Comparison of ENCODE assay signal across 10 cellular contexts in genomic region chr11:36333897-36334296, GRCh38. TPM values are rescaled to one million over a fixed set of nuclear protein-coding genes. Genes with fewer than 3 reads are reported as not detected.
DNase-seq lines count a peak whose midpoint lies in the region; ATAC-seq and TF ChIP-seq lines count a peak whose summit lies in the region.
"Had no signal": no experiment of that assay in that cellular context is flagged by ENCODE, and none has a peak within 500 bp of the region (broad histone marks: within the 10 kb centered on the region; RNA-seq: fewer than 3 reads in every experiment).

No MANE protein-coding gene starts in this region.

- no peak for TF ChIP-seq CTCF in activated B cell treated with CpG ODN at 0.5 μM for 24 hours (IDR thresholded peaks at IDR 0.05)

- no peaks in the 10 kb centered on the region for H3K27me3 Mint-ChIP-seq in activated B cell treated with CpG ODN at 0.5 μM for 24 hours

- no peaks in the 10 kb centered on the region for H3K9me3 Mint-ChIP-seq in activated B cell treated with CpG ODN at 0.5 μM for 24 hours

- POLR2A ChIA-PET in activated B cell treated with CpG ODN at 0.5 μM for 24 hours (lab: Charles Lee), result no interaction called here

- intact Hi-C loops in activated B cell treated with CpG ODN at 0.5 μM for 24 hours (cut with micrococcal nuclease) (no loop called here), left colon (cut with DNase I, micrococcal nuclease) (no loop called here)

- no peaks in the 10 kb centered on the region for H3K4me1 Mint-ChIP-seq in activated B cell treated with CpG ODN at 0.5 μM for 24 hours
- H3K4me1 Mint-ChIP-seq: neural crest cell had no signal

- no peaks in the 10 kb centered on the region for H3K36me3 Mint-ChIP-seq in activated B cell treated with CpG ODN at 0.5 μM for 24 hours (ENCODE audit: low read depth)

- H3K27ac Mint-ChIP-seq in activated B cell treated with CpG ODN at 0.5 μM for 24 hours, result no peak overlapping the region
- H3K27ac Mint-ChIP-seq: activated T-cell treated with anti-CD3 and anti-CD28 coated beads, Interleukin-2, amount 50 U/mL, for 24 hours had no signal

- ATAC-seq in GM18868 (IDR thresholded peaks at IDR 0.05; ENCODE audit: unreplicated experiment) (peak; percentile 55), activated B cell treated with CpG ODN at 0.5 μM for 24 hours (ENCODE audit: low read depth) (peak; percentile 31), left colon (peak; percentile 58), HG03108 (IDR thresholded peaks at IDR 0.05; ENCODE audit: unreplicated experiment) (no peak), HG03469 (IDR thresholded peaks at IDR 0.05; ENCODE audit: unreplicated experiment) (no peak)

- CTCF ChIA-PET in activated B cell treated with CpG ODN at 0.5 μM for 24 hours (lab: Charles Lee), result no interaction called here

- H3K4me3 Mint-ChIP-seq in activated B cell treated with CpG ODN at 0.5 μM for 24 hours, result no peak overlapping the region
- H3K4me3 Mint-ChIP-seq: activated T-cell treated with anti-CD3 and anti-CD28 coated beads, Interleukin-2, amount 50 U/mL, for 24 hours; neural crest cell had no signal

- DNase-seq in HT1080 (ENCODE audit: low read depth), result peak; percentile 63
- DNase-seq in activated B cell treated with CpG ODN at 0.5 μM for 24 hours, result no peak
- no peak for DNase-seq in left colon
- DNase-seq in NCI-H1048 (lab: John Stamatoyannopoulos, UW), result no peak
- no peak for DNase-seq in LoVo (ENCODE audit: low spot score)
- DNase-seq: activated T-cell treated with anti-CD3 and anti-CD28 coated beads, Interleukin-2, amount 50 U/mL, for 24 hours had no signal

RNA-seq across cellular contexts. Expression of gene PRR5L, which starts 37.8 kb away (rescaled TPM):
- total RNA-seq in HT1080 (2014; rRNA removed; shearing (Covaris generic)), result 24.2 and 39.3 TPM in 2 replicates
- 12.2 and 16.1 TPM in 2 replicates for polyA plus RNA-seq in HT1080 (2015; cell fraction: cytosol; rRNA removed)
- polyA plus RNA-seq in HT1080 (2015; cell fraction: nucleus; rRNA removed), result 21.7 and 26.2 TPM in 2 replicates
- total RNA-seq in activated B cell treated with CpG ODN at 0.5 μM for 24 hours (1.0 and 1.7 TPM in 2 replicates), left colon (100 to 1,000 TPM; 172 to 264 TPM)

RNA-seq across cellular contexts. Expression of gene COMMD9, which starts 44.7 kb away (rescaled TPM):
- total RNA-seq in HT1080 (2014; rRNA removed; shearing (Covaris generic)), result 60.7 and 83.6 TPM in 2 replicates
- polyA plus RNA-seq in HT1080 (2015; cell fraction: cytosol; rRNA removed), result 35.1 and 45.6 TPM in 2 replicates
- polyA plus RNA-seq in HT1080 (2015; cell fraction: nucleus; rRNA removed), result 34.5 and 34.6 TPM in 2 replicates
- total RNA-seq in activated B cell treated with CpG ODN at 0.5 μM for 24 hours (54.4 and 61.0 TPM in 2 replicates), left colon (10 to 100 TPM; 38.1 to 42.2 TPM)

Comparison
In these comparisons a context has a peak if more than half of its experiments do, and no peak if none do; other contexts are left out.
1. ATAC-seq: peak in GM18868 (single experiment), activated B cell treated with CpG ODN at 0.5 μM for 24 hours (single experiment) and left colon (single experiment); none in HG03108 (single experiment) and HG03469 (single experiment).